In the genomic region with DNA sequence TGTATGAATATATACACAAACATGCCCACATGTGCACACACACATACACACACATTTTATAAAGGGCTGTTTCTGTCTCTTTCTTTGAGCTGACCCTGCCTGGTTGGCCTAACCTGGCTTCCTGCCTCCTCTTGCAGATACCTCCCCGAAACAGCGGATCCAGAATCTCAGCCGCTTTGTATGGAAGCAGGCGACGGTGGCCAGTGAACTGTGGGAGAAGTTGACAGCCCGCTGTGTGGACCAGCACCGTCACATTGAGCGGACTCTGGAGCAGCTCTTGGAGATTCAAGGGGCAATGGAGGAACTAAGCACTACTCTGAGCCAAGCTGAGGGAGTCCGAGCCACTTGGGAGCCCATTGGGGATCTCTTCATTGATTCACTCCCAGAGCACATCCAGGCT, we compare ENCODE assay signal across 37 cellular contexts. TPM values are rescaled to one million over a fixed set of nuclear protein-coding genes. Genes with fewer than 3 reads are reported as not detected.
"Had no signal": no experiment of that assay in that cellular context is flagged by ENCODE, and none has a peak within 500 bp of the region (broad histone marks: within the 10 kb centered on the region; RNA-seq: fewer than 3 reads in every experiment).

No MANE protein-coding gene starts in this region.

- H3K4me3 ChIP-seq: adrenal gland, cardiac muscle cell had no signal

- H3K4me1 Mint-ChIP-seq: activated B cell treated with CpG ODN at 0.5 μM for 24 hours; activated CD4-positive, alpha-beta T cell treated with anti-CD3 and anti-CD28 coated beads, Interleukin-2, amount 10 ng/mL, durations not matched to agents 24 days and 14 days; activated naive CD8-positive, alpha-beta T cell treated with anti-CD3 and anti-CD28 coated beads for 36 hours; activated T-helper 17 cell treated with anti-CD3 and anti-CD28 coated beads, Interleukin-2, amount 50 U/mL, for 72 hours; brain; central memory CD8-positive, alpha-beta T cell had no signal

- H3K4me3 Mint-ChIP-seq: activated B cell treated with CpG ODN at 0.5 μM for 24 hours; activated CD4-positive, alpha-beta memory T cell treated with anti-CD3 and anti-CD28 coated beads for 36 hours; activated CD4-positive, alpha-beta T cell treated with anti-CD3 and anti-CD28 coated beads, Interleukin-2, amount 10 ng/mL, durations not matched to agents 24 days and 14 days; activated CD8-positive, alpha-beta T cell treated with anti-CD3 and anti-CD28 coated beads for 36 hours; activated naive CD4-positive, alpha-beta T cell treated with anti-CD3 and anti-CD28 coated beads for 36 hours; activated naive CD8-positive, alpha-beta T cell treated with anti-CD3 and anti-CD28 coated beads for 36 hours; activated T-cell treated with anti-CD3 and anti-CD28 coated beads, Interleukin-2, amount 50 U/mL, for 4 hours; activated T-cell treated with anti-CD3 and anti-CD28 coated beads, Interleukin-2, amount 50 U/mL, for 72 hours; activated T-helper 1 cell treated with anti-CD3 and anti-CD28 coated beads, Interleukin-12 subunit alpha, Interleukin-12 subunit beta, Interleukin-2, Interleukin-4 antibody, amounts not matched to agents 30 ng/mL and 10 ng/mL and 1 ng/mL, durations not matched to agents 14 hours and 24 hours and 36 hours; activated T-helper 17 cell treated with anti-CD3 and anti-CD28 coated beads, Interleukin-2, amount 50 U/mL, for 72 hours; brain; central memory CD8-positive, alpha-beta T cell; T-helper 1 cell treated with Interleukin-12 subunit alpha and Interleukin-12 subunit beta and Interleukin-4 antibody, amounts not matched to agents 30 μg/mL and 1 μg/mL, for 36 hours; T-helper 2 cell treated with Interferon-gamma antibody and Interleukin-4, amounts not matched to agents 5 μg/mL and 100 μg/mL, for 36 hours had no signal

- H3K36me3 Mint-ChIP-seq: activated CD4-positive, alpha-beta memory T cell treated with anti-CD3 and anti-CD28 coated beads for 36 hours; activated naive CD4-positive, alpha-beta T cell treated with anti-CD3 and anti-CD28 coated beads, Interleukin-2, amount 50 U/mL, for 72 hours; activated naive CD8-positive, alpha-beta T cell treated with anti-CD3 and anti-CD28 coated beads for 36 hours had no signal

- H3K27ac Mint-ChIP-seq: activated B cell treated with CpG ODN at 0.5 μM for 24 hours; activated CD4-positive, alpha-beta memory T cell treated with anti-CD3 and anti-CD28 coated beads for 36 hours; activated CD4-positive, alpha-beta T cell treated with anti-CD3 and anti-CD28 coated beads, Interleukin-2, amount 10 ng/mL, durations not matched to agents 24 days and 14 days; activated CD8-positive, alpha-beta T cell treated with anti-CD3 and anti-CD28 coated beads for 36 hours; activated naive CD4-positive, alpha-beta T cell treated with anti-CD3 and anti-CD28 coated beads for 36 hours; activated naive CD4-positive, alpha-beta T cell treated with anti-CD3 and anti-CD28 coated beads, Interleukin-2, amount 50 U/mL, for 72 hours; activated naive CD8-positive, alpha-beta T cell treated with anti-CD3 and anti-CD28 coated beads for 36 hours; activated T-cell treated with anti-CD3 and anti-CD28 coated beads, Interleukin-2, amount 50 U/mL, for 72 hours; activated T-helper 1 cell treated with anti-CD3 and anti-CD28 coated beads, Interleukin-12 subunit alpha, Interleukin-12 subunit beta, Interleukin-2, Interleukin-4 antibody, amounts not matched to agents 30 ng/mL and 10 ng/mL and 1 ng/mL, durations not matched to agents 14 hours and 24 hours and 36 hours; activated T-helper 17 cell treated with anti-CD3 and anti-CD28 coated beads, Interleukin-2, amount 50 U/mL, for 72 hours; brain; T-helper 1 cell treated with Interleukin-12 subunit alpha and Interleukin-12 subunit beta and Interleukin-4 antibody, amounts not matched to agents 30 μg/mL and 1 μg/mL, for 36 hours; T-helper 2 cell treated with Interferon-gamma antibody and Interleukin-4, amounts not matched to agents 5 μg/mL and 100 μg/mL, for 36 hours had no signal

- DNase-seq: activated B cell treated with CpG ODN at 0.5 μM for 24 hours; activated CD4-positive, alpha-beta memory T cell treated with anti-CD3 and anti-CD28 coated beads for 36 hours; activated CD4-positive, alpha-beta T cell treated with anti-CD3 and anti-CD28 coated beads for 4 hours; activated CD4-positive, alpha-beta T cell treated with anti-CD3 and anti-CD28 coated beads, Interleukin-2, amount 10 ng/mL, durations not matched to agents 24 days and 14 days; activated CD4-positive, alpha-beta T cell treated with anti-CD3 and anti-CD28 coated beads, Interleukin-2, amount 50 U/mL, for 1 hour; activated CD4-positive, alpha-beta T cell treated with anti-CD3 and anti-CD28 coated beads, Interleukin-2, amount 50 U/mL, for 4 hours; activated CD4-positive, CD25-positive, alpha-beta regulatory T cell treated with anti-CD3 and anti-CD28 coated beads, Interleukin-2, amount 50 U/mL, for 72 hours; activated CD8-positive, alpha-beta memory T cell treated with anti-CD3 and anti-CD28 coated beads, Interleukin-2, amount 50 U/mL, for 4 hours; activated CD8-positive, alpha-beta T cell treated with anti-CD3 and anti-CD28 coated beads for 36 hours; activated effector memory CD4-positive, alpha-beta T cell treated with anti-CD3 and anti-CD28 coated beads, Interleukin-2, amount 50 U/mL, for 16 hours; activated gamma-delta T cell treated with Interleukin-2 at 50 U/mL for 16 hours; activated naive CD4-positive, alpha-beta T cell; activated naive CD4-positive, alpha-beta T cell treated with anti-CD3 and anti-CD28 coated beads for 36 hours; activated naive CD4-positive, alpha-beta T cell treated with anti-CD3 and anti-CD28 coated beads, Interleukin-2, amount 50 U/mL, for 16 hours; activated naive CD8-positive, alpha-beta T cell treated with anti-CD3 and anti-CD28 coated beads for 36 hours; activated T-cell treated with anti-CD3 and anti-CD28 coated beads for 4 hours; activated T-cell treated with anti-CD3 and anti-CD28 coated beads, Interleukin-2, amount 50 U/mL, for 1 hour; activated T-cell treated with anti-CD3 and anti-CD28 coated beads, Interleukin-2, amount 50 U/mL, for 4 hours; activated T-cell treated with anti-CD3 and anti-CD28 coated beads, Interleukin-2, amount 50 U/mL, for 72 hours; adrenal gland; amniotic stem cell; aorta; caudate nucleus; SW 1271; T-helper 1 cell; T-helper 2 cell; T-helper 9 cell had no signal

- H3K9me3 Mint-ChIP-seq: activated B cell treated with CpG ODN at 0.5 μM for 24 hours; activated CD4-positive, alpha-beta memory T cell treated with anti-CD3 and anti-CD28 coated beads for 36 hours; activated CD4-positive, alpha-beta T cell treated with anti-CD3 and anti-CD28 coated beads, Interleukin-2, amount 10 ng/mL, durations not matched to agents 24 days and 14 days; activated CD8-positive, alpha-beta T cell treated with anti-CD3 and anti-CD28 coated beads for 36 hours; activated naive CD4-positive, alpha-beta T cell treated with anti-CD3 and anti-CD28 coated beads for 36 hours; activated naive CD4-positive, alpha-beta T cell treated with anti-CD3 and anti-CD28 coated beads, Interleukin-2, amount 50 U/mL, for 72 hours; activated naive CD8-positive, alpha-beta T cell treated with anti-CD3 and anti-CD28 coated beads for 36 hours; activated T-cell treated with anti-CD3 and anti-CD28 coated beads, Interleukin-2, amount 50 U/mL, for 4 hours; activated T-cell treated with anti-CD3 and anti-CD28 coated beads, Interleukin-2, amount 50 U/mL, for 72 hours; activated T-helper 1 cell treated with anti-CD3 and anti-CD28 coated beads, Interleukin-12 subunit alpha, Interleukin-12 subunit beta, Interleukin-2, Interleukin-4 antibody, amounts not matched to agents 30 ng/mL and 10 ng/mL and 1 ng/mL, durations not matched to agents 14 hours and 24 hours and 36 hours; activated T-helper 17 cell treated with anti-CD3 and anti-CD28 coated beads, Interleukin-2, amount 50 U/mL, for 72 hours; central memory CD8-positive, alpha-beta T cell; T-helper 1 cell treated with Interleukin-12 subunit alpha and Interleukin-12 subunit beta and Interleukin-4 antibody, amounts not matched to agents 30 μg/mL and 1 μg/mL, for 36 hours; T-helper 2 cell treated with Interferon-gamma antibody and Interleukin-4, amounts not matched to agents 5 μg/mL and 100 μg/mL, for 36 hours had no signal

- ATAC-seq: activated CD8-positive, alpha-beta T cell treated with anti-CD3 and anti-CD28 coated beads for 36 hours; activated naive CD4-positive, alpha-beta T cell treated with anti-CD3 and anti-CD28 coated beads, Interleukin-2, amount 50 U/mL, for 72 hours; activated T-cell treated with anti-CD3 and anti-CD28 coated beads, Interleukin-2, amount 50 U/mL, for 4 hours; activated T-cell treated with anti-CD3 and anti-CD28 coated beads, Interleukin-2, amount 50 U/mL, for 72 hours; activated T-helper 17 cell treated with anti-CD3 and anti-CD28 coated beads, Interleukin-2, amount 50 U/mL, for 72 hours had no signal

- H3K27ac ChIP-seq: adrenal gland, cardiac muscle cell, VCaP had no signal

- H3K27me3 Mint-ChIP-seq: activated B cell treated with CpG ODN at 0.5 μM for 24 hours; activated CD4-positive, alpha-beta memory T cell treated with anti-CD3 and anti-CD28 coated beads for 36 hours; activated CD4-positive, alpha-beta T cell treated with anti-CD3 and anti-CD28 coated beads, Interleukin-2, amount 10 ng/mL, durations not matched to agents 24 days and 14 days; activated CD8-positive, alpha-beta T cell treated with anti-CD3 and anti-CD28 coated beads for 36 hours; activated naive CD8-positive, alpha-beta T cell treated with anti-CD3 and anti-CD28 coated beads for 36 hours; activated T-helper 17 cell treated with anti-CD3 and anti-CD28 coated beads, Interleukin-2, amount 50 U/mL, for 72 hours; brain; central memory CD8-positive, alpha-beta T cell had no signal

RNA-seq across cellular contexts. Expression of a gene that starts 21.9 kb away (rescaled TPM):
- total RNA-seq: bronchial epithelial cell had no signal

RNA-seq across cellular contexts. Expression of a gene that starts 49.6 kb away (rescaled TPM):
- total RNA-seq: activated B cell treated with CpG ODN at 0.5 μM for 24 hours; activated CD4-positive, alpha-beta memory T cell treated with anti-CD3 and anti-CD28 coated beads for 36 hours; activated CD8-positive, alpha-beta T cell treated with anti-CD3 and anti-CD28 coated beads for 36 hours; activated naive CD4-positive, alpha-beta T cell treated with anti-CD3 and anti-CD28 coated beads for 36 hours; activated naive CD8-positive, alpha-beta T cell treated with anti-CD3 and anti-CD28 coated beads for 36 hours; activated T-cell treated with anti-CD3 and anti-CD28 coated beads, Interleukin-2, amount 50 U/mL, for 72 hours; aorta; cardiac muscle cell had no signal
